ENCODE assay signal across 19 cellular contexts in genomic region chr7:111755388-111755787, GRCh38.
"Had no signal": no experiment of that assay in that cellular context is flagged by ENCODE, and none has a peak within 500 bp of the region (broad histone marks: within the 10 kb centered on the region; RNA-seq: fewer than 3 reads in every experiment).

No MANE protein-coding gene starts in this region.

- ATAC-seq: activated CD8-positive, alpha-beta memory T cell treated with anti-CD3 and anti-CD28 coated beads, Interleukin-2, amount 10 ng/mL, durations not matched to agents 7 days and 5 days; activated CD8-positive, alpha-beta T cell treated with anti-CD3 and anti-CD28 coated beads, Interleukin-2, amount 10 ng/mL, durations not matched to agents 7 days and 5 days; activated naive CD8-positive, alpha-beta T cell treated with anti-CD3 and anti-CD28 coated beads, Interleukin-2, amount 50 U/mL, for 24 hours; heart right ventricle; sciatic nerve; stimulated activated naive CD8-positive, alpha-beta T cell treated with anti-CD3 and anti-CD28 coated beads, Interleukin-15, Interleukin-2, amounts not matched to agents 100 U/mL and 50 U/mL, for 24 hours had no signal

- H3K36me3 ChIP-seq: neutrophil, tibial artery had no signal

- H3K9me3 ChIP-seq: heart right ventricle, neutrophil, tibial artery had no signal

- H3K27ac ChIP-seq: cardiac muscle cell, heart right ventricle, neutrophil, skin epidermis had no signal

- DNase-seq: activated B cell treated with CpG ODN at 0.5 μM for 24 hours; activated CD4-positive, alpha-beta T cell treated with anti-CD3 and anti-CD28 coated beads, Interleukin-2, amount 50 U/mL, for 1 hour; activated CD8-positive, alpha-beta memory T cell treated with anti-CD3 and anti-CD28 coated beads, Interleukin-2, amount 10 ng/mL, durations not matched to agents 7 days and 5 days; activated CD8-positive, alpha-beta T cell treated with anti-CD3 and anti-CD28 coated beads, Interleukin-2, amount 10 ng/mL, durations not matched to agents 7 days and 5 days; activated naive CD8-positive, alpha-beta T cell treated with anti-CD3 and anti-CD28 coated beads, Interleukin-2, amount 50 U/mL, for 24 hours; activated T-cell treated with anti-CD3 and anti-CD28 coated beads, Interleukin-2, amount 50 U/mL, for 48 hours; cortex of kidney; heart right ventricle; nephron progenitor cell; stimulated activated CD4-positive, alpha-beta T cell treated with anti-CD3 and anti-CD28 coated beads, Interleukin-12 subunit alpha, Interleukin-12 subunit beta, amount 100 ng/mL, for 4 hours; stimulated activated CD4-positive, alpha-beta T cell treated with anti-CD3 and anti-CD28 coated beads, Interleukin-4, amount 100 ng/mL, for 1 hour; stimulated activated naive CD8-positive, alpha-beta T cell treated with anti-CD3 and anti-CD28 coated beads, Interleukin-15, Interleukin-2, amounts not matched to agents 100 U/mL and 50 U/mL, for 24 hours; T-helper 1 cell; tibial artery had no signal

- H3K4me1 ChIP-seq: heart right ventricle had no signal

- H3K4me3 ChIP-seq: cardiac muscle cell, heart right ventricle, lung, skin epidermis, tibial artery had no signal

- H3K27me3 ChIP-seq: heart right ventricle, tibial artery had no signal
